7 cellular contexts compared by ENCODE assay signal in genomic region chr6:47631248-47632196, GRCh38.
A peak's percentile ranks its signal among the peaks of the same experiment; 100 is the strongest.
DNase-seq lines count a peak whose midpoint lies in the region; ATAC-seq and TF ChIP-seq lines count a peak whose summit lies in the region.

No MANE protein-coding gene starts in this region.

- ATAC-seq in GM21786 (IDR thresholded peaks at IDR 0.05; ENCODE audit: unreplicated experiment): peak; percentile 64

- no peak for TF ChIP-seq POLR2A in esophagus muscularis mucosa (IDR thresholded peaks at IDR 0.05; ENCODE audit: low read depth)

- H3K27ac ChIP-seq in SU-DHL-6 (ENCODE audit: low read depth, low read length) (no peak overlapping the region), esophagus muscularis mucosa (replicated peaks in 1 of 4) (no peak overlapping the region)

- no peak overlapping the region for H2AFZ ChIP-seq in SU-DHL-6 (ENCODE audit: low read depth, low read length, severe bottlenecking)

- DNase-seq in GM03348 (ENCODE audit: low spot score): peak; percentile 46
- DNase-seq in MV-4-11 (lab: John Stamatoyannopoulos, UW): peak; percentile 65
- DNase-seq in esophagus muscularis mucosa (ENCODE audit: extremely low spot score): no peak
- peak; percentile 8 for DNase-seq in nephron progenitor cell
- no peak for DNase-seq in NCI-H187 treated with DMSO at 0.1 percent for 48 hours (lab: John Stamatoyannopoulos, UW)

- H3K79me2 ChIP-seq in SU-DHL-6 (ENCODE audit: insufficient read depth, low read length): no peaks in the 10 kb centered on the region

- H3K4me3 Mint-ChIP-seq in nephron progenitor cell: no peak overlapping the region

- no peaks in the 10 kb centered on the region for H3K27me3 ChIP-seq in SU-DHL-6 (ENCODE audit: low read length)
- H3K27me3 ChIP-seq in esophagus muscularis mucosa: no peaks in the 10 kb centered on the region

- peaks cover 9% of the 10 kb centered on the region for H3K4me1 Mint-ChIP-seq in nephron progenitor cell

- no peak for TF ChIP-seq EP300 in esophagus muscularis mucosa (IDR thresholded peaks at IDR 0.05)

- no peaks in the 10 kb centered on the region for H4K20me1 ChIP-seq in SU-DHL-6 (ENCODE audit: low read depth, low read length)

- no peaks in the 10 kb centered on the region for H3K9me2 ChIP-seq in SU-DHL-6 (replicated peaks; ENCODE audit: insufficient read depth, low read length)

- H3K36me3 ChIP-seq in SU-DHL-6 (ENCODE audit: low read length): peaks cover 6% of the 10 kb centered on the region; the same call in 1 of the 2 replicates
- H3K36me3 ChIP-seq in esophagus muscularis mucosa: no peaks in the 10 kb centered on the region

- peaks cover 11 to 24% (median 17%) of the 10 kb centered on the region in 4 donors for H3K4me1 ChIP-seq in esophagus muscularis mucosa

- TF ChIP-seq CTCF in SU-DHL-6 (IDR thresholded peaks at IDR 0.05; ENCODE audit: insufficient read depth, low read length, poor library complexity, severe bottlenecking): peak; percentile 71
- peak; percentile 42 to 63 (median 54) for TF ChIP-seq CTCF in esophagus muscularis mucosa (IDR thresholded peaks at IDR 0.05)
- TF ChIP-seq CTCF in nephron progenitor cell (IDR thresholded peaks at IDR 0.05): peak; percentile 66

- WGBS in esophagus muscularis mucosa: 62% methylated on average over 9 of the region's 9 CpGs

- H3K4me2 ChIP-seq in SU-DHL-6 (ENCODE audit: low read depth, low read length, poor library complexity, severe bottlenecking): no peak overlapping the region

- H3K36me3 Mint-ChIP-seq in nephron progenitor cell (ENCODE audit: low read depth): no peaks in the 10 kb centered on the region

- H3K4me3 ChIP-seq in SU-DHL-6 (ENCODE audit: insufficient read depth, low read length, poor library complexity, severe bottlenecking) (no peak overlapping the region), esophagus muscularis mucosa (no peak overlapping the region)

- H3K9me3 Mint-ChIP-seq in nephron progenitor cell: peaks cover 12% of the 10 kb centered on the region

- peaks cover 29% of the 10 kb centered on the region for H3F3A ChIP-seq in SU-DHL-6 (ENCODE audit: insufficient read depth)

- intact Hi-C loops in esophagus muscularis mucosa (cut with DNase I): loop anchor here (5.0 kb wide), 1 partner anchor 151 kb away; the partner anchor contains the start of gene OPN5

- H3K9me3 ChIP-seq in SU-DHL-6 (ENCODE audit: insufficient read depth, low read length): no peaks in the 10 kb centered on the region
- H3K9me3 ChIP-seq in esophagus muscularis mucosa: no peaks in the 10 kb centered on the region

- peaks cover 4% of the 10 kb centered on the region for H3K27me3 Mint-ChIP-seq in nephron progenitor cell (ENCODE audit: low read depth, poor library complexity)

- no peak overlapping the region for H3K27ac Mint-ChIP-seq in nephron progenitor cell

- no peak overlapping the region for H3K9ac ChIP-seq in SU-DHL-6 (ENCODE audit: low read length)

Comparison
In these comparisons a context has a peak if more than half of its experiments do, and no peak if none do; other contexts are left out.
1. DNase-seq: peak in GM03348 (single experiment), MV-4-11 (single experiment) and nephron progenitor cell (single experiment); none in esophagus muscularis mucosa (single experiment) and NCI-H187 treated with DMSO at 0.1 percent for 48 hours (single experiment).
2. Peak in every context shown above with its lines, with median percentiles within 50 percentile points of each other: CTCF ChIP-seq.